8 cellular contexts compared by ENCODE assay signal in the genomic region with DNA sequence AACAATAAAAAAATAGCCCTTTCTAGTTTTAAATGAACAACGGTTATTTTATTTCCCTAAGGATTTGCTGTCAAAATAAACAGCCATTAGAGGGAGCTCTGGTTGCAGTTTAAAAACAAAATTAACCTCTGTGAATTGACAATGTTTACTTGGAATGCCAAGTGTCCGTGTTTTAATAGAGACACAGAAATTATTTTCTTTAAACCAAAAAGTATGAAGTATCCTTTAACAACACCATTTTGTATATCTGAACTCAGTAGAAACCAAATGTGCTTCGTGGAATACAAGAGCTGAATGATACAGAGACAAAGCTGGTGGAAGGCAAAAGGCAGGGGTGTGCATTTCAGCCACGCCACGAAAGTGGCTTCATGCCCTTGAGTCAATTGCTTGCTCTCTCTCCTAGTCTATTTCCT.
DNase-seq lines count a peak whose midpoint lies in the region; ATAC-seq and TF ChIP-seq lines count a peak whose summit lies in the region.

No MANE protein-coding gene starts in this region.

- no peak overlapping the region for H3K4me3 Mint-ChIP-seq in osteocyte (ENCODE audit: unreplicated experiment)
- no peak overlapping the region for H3K4me3 Mint-ChIP-seq in activated T-helper 1 cell treated with anti-CD3 and anti-CD28 coated beads, Interleukin-12 subunit alpha, Interleukin-12 subunit beta, Interleukin-2, Interleukin-4 antibody, amounts not matched to agents 30 ng/mL and 10 ng/mL and 1 ng/mL, durations not matched to agents 14 hours and 24 hours and 36 hours

- H3K9ac ChIP-seq in colonic mucosa (ENCODE audit: low read depth in 2 of 2, low read length in 2 of 2) = no peak overlapping the region

- intact Hi-C loops in colonic mucosa (cut with DNase I) = loop anchor here (10.0 kb wide), 1 partner anchor 633 kb away; no protein-coding TSS in a partner anchor
- intact Hi-C loops in activated T-helper 1 cell treated with anti-CD3 and anti-CD28 coated beads, Interleukin-12 subunit alpha, Interleukin-12 subunit beta, Interleukin-2, Interleukin-4 antibody, amounts not matched to agents 30 ng/mL and 10 ng/mL and 1 ng/mL, durations not matched to agents 14 hours and 24 hours and 36 hours (cut with micrococcal nuclease) = no loop called here

- H3K27me3 Mint-ChIP-seq in osteocyte (ENCODE audit: unreplicated experiment) = peaks cover 9% of the 10 kb centered on the region
- H3K27me3 Mint-ChIP-seq in activated T-helper 1 cell treated with anti-CD3 and anti-CD28 coated beads, Interleukin-12 subunit alpha, Interleukin-12 subunit beta, Interleukin-2, Interleukin-4 antibody, amounts not matched to agents 30 ng/mL and 10 ng/mL and 1 ng/mL, durations not matched to agents 14 hours and 24 hours and 36 hours (ENCODE audit: insufficient read depth) = peaks cover 6% of the 10 kb centered on the region

- peak; percentile 1 for DNase-seq in GM04504 (ENCODE audit: low read depth)
- DNase-seq in NCI-H2029 treated with DMSO at 0.1 percent for 48 hours (lab: John Stamatoyannopoulos, UW) = peak; percentile 83
- no peak for DNase-seq in colonic mucosa
- no peak for DNase-seq in osteocyte (ENCODE audit: extremely low spot score, unreplicated experiment)
- DNase-seq in stimulated activated CD4-positive, alpha-beta T cell treated with anti-CD3 and anti-CD28 coated beads, Interleukin-2, amount 100 ng/mL, for 48 hours = no peak
- no peak for DNase-seq in OCI-M2 (lab: John Stamatoyannopoulos, UW; ENCODE audit: unreplicated experiment)
- no peak for DNase-seq in activated T-helper 1 cell treated with anti-CD3 and anti-CD28 coated beads, Interleukin-12 subunit alpha, Interleukin-12 subunit beta, Interleukin-2, Interleukin-4 antibody, amounts not matched to agents 30 ng/mL and 10 ng/mL and 1 ng/mL, durations not matched to agents 14 hours and 24 hours and 36 hours (ENCODE audit: low spot score)

- H3K27me3 ChIP-seq in colonic mucosa = no peaks in the 10 kb centered on the region

- no peak overlapping the region for H3K4me3 ChIP-seq in colonic mucosa

- no peak for ATAC-seq in GM21529 (IDR thresholded peaks at IDR 0.05; ENCODE audit: unreplicated experiment)

- no peak overlapping the region for H3K27ac ChIP-seq in colonic mucosa

- H3K36me3 ChIP-seq in colonic mucosa = no peaks in the 10 kb centered on the region

- no peaks in the 10 kb centered on the region for H3K36me3 Mint-ChIP-seq in osteocyte (ENCODE audit: unreplicated experiment)
- no peaks in the 10 kb centered on the region for H3K36me3 Mint-ChIP-seq in activated T-helper 1 cell treated with anti-CD3 and anti-CD28 coated beads, Interleukin-12 subunit alpha, Interleukin-12 subunit beta, Interleukin-2, Interleukin-4 antibody, amounts not matched to agents 30 ng/mL and 10 ng/mL and 1 ng/mL, durations not matched to agents 14 hours and 24 hours and 36 hours (ENCODE audit: low read depth)

- no peaks in the 10 kb centered on the region for H3K9me3 Mint-ChIP-seq in osteocyte (ENCODE audit: unreplicated experiment)
- no peaks in the 10 kb centered on the region for H3K9me3 Mint-ChIP-seq in activated T-helper 1 cell treated with anti-CD3 and anti-CD28 coated beads, Interleukin-12 subunit alpha, Interleukin-12 subunit beta, Interleukin-2, Interleukin-4 antibody, amounts not matched to agents 30 ng/mL and 10 ng/mL and 1 ng/mL, durations not matched to agents 14 hours and 24 hours and 36 hours

- no peaks in the 10 kb centered on the region for H3K4me1 ChIP-seq in colonic mucosa

- no peaks in the 10 kb centered on the region for H3K4me1 Mint-ChIP-seq in osteocyte (ENCODE audit: unreplicated experiment)
- no peaks in the 10 kb centered on the region for H3K4me1 Mint-ChIP-seq in activated T-helper 1 cell treated with anti-CD3 and anti-CD28 coated beads, Interleukin-12 subunit alpha, Interleukin-12 subunit beta, Interleukin-2, Interleukin-4 antibody, amounts not matched to agents 30 ng/mL and 10 ng/mL and 1 ng/mL, durations not matched to agents 14 hours and 24 hours and 36 hours (ENCODE audit: low read depth)

- H3K9me3 ChIP-seq in colonic mucosa = no peaks in the 10 kb centered on the region

- no peak overlapping the region for H3K27ac Mint-ChIP-seq in osteocyte (ENCODE audit: unreplicated experiment)
- no peak overlapping the region for H3K27ac Mint-ChIP-seq in activated T-helper 1 cell treated with anti-CD3 and anti-CD28 coated beads, Interleukin-12 subunit alpha, Interleukin-12 subunit beta, Interleukin-2, Interleukin-4 antibody, amounts not matched to agents 30 ng/mL and 10 ng/mL and 1 ng/mL, durations not matched to agents 14 hours and 24 hours and 36 hours

- peak; percentile 33 for TF ChIP-seq CTCF in colonic mucosa (IDR thresholded peaks at IDR 0.05)
- TF ChIP-seq CTCF in osteocyte (IDR thresholded peaks at IDR 0.05) = peak; percentile 43

Comparison
In these comparisons a context has a peak if more than half of its experiments do, and no peak if none do; other contexts are left out.
1. DNase-seq: peak in GM04504 (single experiment) and NCI-H2029 treated with DMSO at 0.1 percent for 48 hours (single experiment); none in colonic mucosa (single experiment), osteocyte (single experiment), stimulated activated CD4-positive, alpha-beta T cell treated with anti-CD3 and anti-CD28 coated beads, Interleukin-2, amount 100 ng/mL, for 48 hours (0 of 2), OCI-M2 (single experiment) and activated T-helper 1 cell treated with anti-CD3 and anti-CD28 coated beads, Interleukin-12 subunit alpha, Interleukin-12 subunit beta, Interleukin-2, Interleukin-4 antibody, amounts not matched to agents 30 ng/mL and 10 ng/mL and 1 ng/mL, durations not matched to agents 14 hours and 24 hours and 36 hours (single experiment).